In the genomic region with DNA sequence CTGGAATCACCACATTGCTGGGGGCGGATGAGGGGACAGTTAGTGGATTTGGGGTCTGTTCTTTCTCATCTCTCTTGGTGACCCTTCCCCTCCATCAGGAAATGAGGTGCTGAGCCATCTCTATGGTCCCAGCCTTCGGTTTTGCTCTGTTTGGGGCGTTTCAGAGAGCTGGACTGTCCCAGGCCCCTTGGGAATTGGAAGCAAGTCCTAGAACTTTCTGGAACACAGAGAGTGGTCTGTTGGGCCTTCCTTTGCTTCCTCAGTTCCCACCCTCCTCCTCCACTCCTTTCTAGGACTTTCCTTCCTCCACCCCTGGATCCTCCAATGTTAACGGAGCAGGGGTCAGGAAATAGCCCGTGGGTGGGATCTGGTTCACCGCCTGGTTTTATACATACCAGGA, we compare ENCODE assay signal across 23 cellular contexts. TPM values are rescaled to one million over a fixed set of nuclear protein-coding genes. Genes with fewer than 3 reads are reported as not detected.
DNase-seq lines count a peak whose midpoint lies in the region; FAIRE-seq and TF ChIP-seq lines count a peak whose summit lies in the region.
"Had no signal": no experiment of that assay in that cellular context is flagged by ENCODE, and none has a peak within 500 bp of the region (broad histone marks: within the 10 kb centered on the region; RNA-seq: fewer than 3 reads in every experiment).

No MANE protein-coding gene starts in this region.

- TF ChIP-seq POLR2A in H1 (IDR thresholded peaks at IDR 0.05; ENCODE audit: control extremely low read depth in 1 of 2, low read depth in 2 of 2, low read length in 2 of 2) (no peak), spleen (IDR thresholded peaks at IDR 0.05) (no peak)

- CTCF ChIA-PET in H1 (lab: Charles Lee; ENCODE audit: partially characterized antibody) = interaction anchor here (0.6 to 11.2 kb wide), 15 partner anchors 11 to 412 kb away, joined by 3 to 169 read pairs (median 5); a partner anchor contains a TSS

- FAIRE-seq in H1 (lab: Jason Lieb, UNC) = no peak
- FAIRE-seq: HepG2, K562, RCC 7860 had no signal

- POLR2A ChIA-PET in H1 (lab: Charles Lee; ENCODE audit: partially characterized antibody) = interaction anchor here (1.2 to 1.3 kb wide), 3 partner anchors 7 to 16 kb away, joined by 3 read pairs; no protein-coding TSS in a partner anchor

- H3K9me3 Mint-ChIP-seq in activated CD4-positive, alpha-beta T cell treated with anti-CD3 and anti-CD28 coated beads, Interleukin-2, amount 10 ng/mL, durations not matched to agents 24 days and 14 days = no peaks in the 10 kb centered on the region
- H3K9me3 Mint-ChIP-seq: HFFc6 had no signal

- no peak overlapping the region for H4K91ac ChIP-seq in H1 (replicated peaks; ENCODE audit: insufficient read length, low read length)

- no peak overlapping the region for H3K14ac ChIP-seq in H1 (ENCODE audit: insufficient read length)

- H3K23me2 ChIP-seq in H1 (ENCODE audit: low read depth, low read length) = no peaks in the 10 kb centered on the region

- H4K20me1 ChIP-seq in H1 (replicated peaks in 1 of 2; ENCODE audit: control insufficient read depth in 1 of 2, insufficient read depth in 2 of 2, low read length in 2 of 2) = peaks cover 5 to 6% of the 10 kb centered on the region in 2 experiments

- no peak overlapping the region for H4K5ac ChIP-seq in H1 (ENCODE audit: insufficient read length, low read depth, low read length)

- H3K79me1 ChIP-seq in H1 (ENCODE audit: low read depth, low read length) = no peaks in the 10 kb centered on the region; the same call in 1 of the 2 replicates

- no peak for DNase-seq in activated CD4-positive, alpha-beta T cell treated with anti-CD3 and anti-CD28 coated beads, Interleukin-2, amount 10 ng/mL, durations not matched to agents 24 days and 14 days
- no peak for DNase-seq in activated CD4-positive, alpha-beta T cell treated with anti-CD3 and anti-CD28 coated beads for 1 hour
- DNase-seq in GM13976 (ENCODE audit: low spot score) = peak; percentile 16
- no peak for DNase-seq in H1 (ENCODE audit: low read depth in 1 of 2, low spot score in 2 of 2)
- DNase-seq in spleen = peak; percentile 9
- DNase-seq in cortex of kidney (lab: John Stamatoyannopoulos, UW) = no peak
- DNase-seq in SIG-M5 treated with dmso at 0.1 percent for 504 hours (lab: John Stamatoyannopoulos, UW; ENCODE audit: unreplicated experiment) = no peak
- DNase-seq: DMS79, H7, HFFc6, MG63, NCI-H1417, NCI-H1694 treated with DMSO at 0.1 percent for 48 hours, NCI-H2081 treated with DMSO at 0.1 percent for 48 hours, NCI-H2171 treated with DMSO at 0.1 percent for 48 hours, NCI-H524 treated with DMSO at 0.1 percent for 48 hours, OCI-M1 had no signal

- intact Hi-C loops in activated CD4-positive, alpha-beta T cell treated with anti-CD3 and anti-CD28 coated beads, Interleukin-2, amount 10 ng/mL, durations not matched to agents 24 days and 14 days (cut with micrococcal nuclease) = no loop called here
- intact Hi-C loops in spleen (cut with DNase I; ENCODE audit: low total_unique reads) = no loop called here

- H3K4me1 Mint-ChIP-seq in activated CD4-positive, alpha-beta T cell treated with anti-CD3 and anti-CD28 coated beads, Interleukin-2, amount 10 ng/mL, durations not matched to agents 24 days and 14 days = peaks cover 42% of the 10 kb centered on the region

- no peak overlapping the region for H3K56ac ChIP-seq in H1 (replicated peaks; ENCODE audit: insufficient read length, low read depth, low read length)

- H3K9ac ChIP-seq in H1 (replicated peaks in 1 of 4; ENCODE audit: extremely low read depth in 1 of 4, low read depth in 3 of 4, low read length in 3 of 4) = no peak overlapping the region

- in situ Hi-C loops in GM13976 (cut with MboI; ENCODE audit: low sequenced_read_pairs, unreplicated experiment) = loop anchor here (10.0 to 25.0 kb wide), 2 partner anchors 135 to 523 kb away; no protein-coding TSS in a partner anchor

- H3K36me3 ChIP-seq in H1 (ENCODE audit: control insufficient read depth in 2 of 4, insufficient read depth in 4 of 4, low read length in 3 of 4) = peaks cover 0 to 9% (median 3%) of the 10 kb centered on the region in 4 experiments; a peak in 3 of 8 replicates
- peaks cover 0 to 31% (median 0%) of the 10 kb centered on the region in 6 donors for H3K36me3 ChIP-seq in spleen

- 0 out of 7 replicates have a peak, but pooled peaks cover 0 to 3% (median 0%) of the 10 kb centered on the region in 4 experiments for H3K27me3 ChIP-seq in H1 (replicated peaks in 1 of 4; ENCODE audit: control insufficient read depth in 3 of 4, extremely low read depth in 1 of 4, insufficient read depth in 3 of 4, low read length in 3 of 4)
- H3K27me3 ChIP-seq in spleen (replicated peaks in 1 of 7) = no peaks in the 10 kb centered on the region
- H3K27me3 ChIP-seq: MG63 had no signal

- H2AFZ ChIP-seq in H1 (ENCODE audit: low read length) = no peak overlapping the region

- no peak overlapping the region for H2BK12ac ChIP-seq in H1 (ENCODE audit: low read depth, low read length)

- peak overlapping the region; percentile 72; the same call in 1 of the 2 replicates for H4K8ac ChIP-seq in H1 (ENCODE audit: extremely low read depth, insufficient read depth, low read length)

- H2BK15ac ChIP-seq in H1 (ENCODE audit: low read length) = no peak overlapping the region

- TF ChIP-seq CTCF in GM13976 (IDR thresholded peaks at IDR 0.05; ENCODE audit: borderline replicate concordance, control extremely low read depth, extremely low read depth, insufficient read depth, missing control alignments) (no peak), H1 (IDR thresholded peaks at IDR 0.05; ENCODE audit: control extremely low read depth in 1 of 3, insufficient read depth in 1 of 3, low read depth in 1 of 3, low read length in 3 of 3) (no peak), spleen (IDR thresholded peaks at IDR 0.05 in 8 of 11, conservative IDR thresholded peaks at IDR 0.05 in 3 of 11) (no peak)

- H3K4ac ChIP-seq in H1 (replicated peaks; ENCODE audit: insufficient read length, low read depth, low read length) = no peak overlapping the region

- H3K4me1 ChIP-seq in H1 (replicated peaks in 1 of 4; ENCODE audit: control insufficient read depth in 3 of 4, insufficient read depth in 4 of 4, low read length in 3 of 4) = peaks cover 0 to 4% (median 0%) of the 10 kb centered on the region in 4 experiments; a peak in 1 of 7 replicates
- H3K4me1 ChIP-seq in spleen = no peaks in the 10 kb centered on the region

- no peak for TF ChIP-seq RAD21 in H1 (IDR thresholded peaks at IDR 0.05 in 1 of 2, conservative IDR thresholded peaks at IDR 0.05 in 1 of 2; ENCODE audit: low read depth in 2 of 2, low read length in 2 of 2)

- no peak overlapping the region for H3K23ac ChIP-seq in H1 (ENCODE audit: insufficient read length)

- no peaks in the 10 kb centered on the region; a peak in 1 of 4 replicates for H3K79me2 ChIP-seq in H1 (ENCODE audit: control insufficient read depth in 1 of 2, insufficient read depth in 2 of 2, low read length in 2 of 2)

- no peak overlapping the region for H2BK5ac ChIP-seq in H1 (ENCODE audit: low read depth, low read length)

- H3K4me3 Mint-ChIP-seq in activated CD4-positive, alpha-beta T cell treated with anti-CD3 and anti-CD28 coated beads, Interleukin-2, amount 10 ng/mL, durations not matched to agents 24 days and 14 days = no peak overlapping the region
- H3K4me3 Mint-ChIP-seq: HFFc6 had no signal

- H3K27ac ChIP-seq in H1 (ENCODE audit: low read depth, low read length) (no peak overlapping the region), spleen (no peak overlapping the region)
- H3K27ac ChIP-seq: HL-60 had no signal

- H2BK120ac ChIP-seq in H1 (replicated peaks; ENCODE audit: low read depth, low read length) = no peak overlapping the region

- H3K18ac ChIP-seq in H1 (ENCODE audit: extremely low read depth, low read length) = no peak overlapping the region

- H3K27ac Mint-ChIP-seq in activated CD4-positive, alpha-beta T cell treated with anti-CD3 and anti-CD28 coated beads, Interleukin-2, amount 10 ng/mL, durations not matched to agents 24 days and 14 days = peak overlapping the region; percentile 59
- H3K27ac Mint-ChIP-seq: HFFc6 had no signal

- no peak overlapping the region for H3K4me3 ChIP-seq in H1 (ENCODE audit: extremely low read depth in 1 of 4, insufficient read depth in 2 of 4, low read depth in 3 of 4, low read length in 4 of 4)
- H3K4me3 ChIP-seq in spleen = no peak overlapping the region
- H3K4me3 ChIP-seq: K562, MG63 had no signal

- H3K36me3 Mint-ChIP-seq in activated CD4-positive, alpha-beta T cell treated with anti-CD3 and anti-CD28 coated beads, Interleukin-2, amount 10 ng/mL, durations not matched to agents 24 days and 14 days (ENCODE audit: low read depth) = peaks cover 45% of the 10 kb centered on the region

- H3K4me2 ChIP-seq in H1 (ENCODE audit: insufficient read depth in 1 of 2, low read depth in 2 of 2, low read length in 2 of 2) = no peak overlapping the region

- WGBS in H1 (ENCODE audit: extremely low coverage in 1 of 2, insufficient coverage in 1 of 2, insufficient read length in 1 of 2, insufficient replicate concordance in 2 of 2, low coverage in 1 of 2, low lambda C conversion rate in 2 of 2, missing lambda C conversion rate in 1 of 2), 2 experiments = 89% methylated on average over 6 of the region's 6 CpGs; no CpG with 5 or more reads in 1 of the 2 experiments
- 88 to 92% (median 91%) methylated on average over 6 of the region's 6 CpGs for WGBS in spleen, 5 donors

- H2AK5ac ChIP-seq in H1 (ENCODE audit: low read depth, low read length) = no peak overlapping the region

- no peaks in the 10 kb centered on the region for H3K27me3 Mint-ChIP-seq in activated CD4-positive, alpha-beta T cell treated with anti-CD3 and anti-CD28 coated beads, Interleukin-2, amount 10 ng/mL, durations not matched to agents 24 days and 14 days

- no peaks in the 10 kb centered on the region for H3K9me3 ChIP-seq in H1 (ENCODE audit: insufficient read depth in 2 of 2, low read depth in 1 of 2, low read length in 1 of 2)
- H3K9me3 ChIP-seq in spleen = no peaks in the 10 kb centered on the region
- H3K9me3 ChIP-seq: MG63 had no signal

- H2BK20ac ChIP-seq in H1 (ENCODE audit: low read length) = no peak overlapping the region

- no peak for TF ChIP-seq EP300 in H1 (IDR thresholded peaks at IDR 0.05; ENCODE audit: borderline replicate concordance in 1 of 2, low read depth in 2 of 2, low read length in 2 of 2)

RNA-seq across cellular contexts. Expression of a gene that starts 17.0 kb away (rescaled TPM):
- total RNA-seq in activated CD4-positive, alpha-beta T cell treated with anti-CD3 and anti-CD28 coated beads, Interleukin-2, amount 10 ng/mL, durations not matched to agents 24 days and 14 days = 378 and 383 TPM in 2 replicates
- 215 and 228 TPM in 2 replicates for total RNA-seq in H1 (2021; fragmentation: NEBNext Ultra II Directional; extraction: Animal tissue kit (Norgen Biotek cat#: 25700))
- polyA plus RNA-seq in H1 (2011; rRNA removed) = 37.7 and 58.8 TPM in 2 replicates
- 42.1 TPM for polyA plus RNA-seq in H1 (2011; cell fraction: cytosol; rRNA removed)
- 79.0 TPM for polyA plus RNA-seq in H1 (2011; cell fraction: nucleus; rRNA removed)
- 130 to 156 TPM (median 139 TPM) in 4 replicates for polyA plus RNA-seq in H1 (2012, experiment 1 of 2)
- polyA plus RNA-seq in H1 (2012, experiment 2 of 2) = 24.6 TPM
- polyA plus RNA-seq in H1 (2013, experiment 1 of 2) = 102 TPM
- polyA plus RNA-seq in H1 (2013, experiment 2 of 2) = 111 TPM
- 50.6 and 53.5 TPM in 2 replicates for polyA minus RNA-seq in H1 (2011; rRNA and poly(A)+ RNA removed)
- 104 TPM for polyA minus RNA-seq in H1 (2011; cell fraction: cytosol; rRNA and poly(A)+ RNA removed)
- polyA minus RNA-seq in H1 (2011; cell fraction: nucleus; rRNA and poly(A)+ RNA removed) = 131 TPM
- total RNA-seq in spleen = 10 to 100 TPM in 5 of 7 donors, 1 to 10 TPM in 2; 6.3 to 39.2 (median 14.3) TPM
- 10 to 100 TPM in 2 of 3 donors, 1 to 10 TPM in 1; 2.3 to 15.6 (median 12.4) TPM for polyA plus RNA-seq in spleen

RNA-seq across cellular contexts. Expression of a gene that starts 59.3 kb away (rescaled TPM):
- total RNA-seq in activated CD4-positive, alpha-beta T cell treated with anti-CD3 and anti-CD28 coated beads, Interleukin-2, amount 10 ng/mL, durations not matched to agents 24 days and 14 days = 0.24 and 0.63 TPM in 2 replicates
- total RNA-seq in H1 (2021; fragmentation: NEBNext Ultra II Directional; extraction: Animal tissue kit (Norgen Biotek cat#: 25700)) = 0.13 and 0.25 TPM in 2 replicates
- 0.09 and 0.57 TPM in 2 replicates for polyA plus RNA-seq in H1 (2011; rRNA removed)
- 0.32 TPM for polyA plus RNA-seq in H1 (2011; cell fraction: cytosol; rRNA removed)
- polyA plus RNA-seq in H1 (2011; cell fraction: nucleus; rRNA removed) = 0.47 TPM
- polyA plus RNA-seq in H1 (2012, experiment 1 of 2) = 0.16 to 0.46 TPM (median 0.30 TPM) in 4 replicates
- polyA plus RNA-seq in H1 (2012, experiment 2 of 2) = 0.17 TPM
- polyA plus RNA-seq in H1 (2013, experiment 1 of 2) = 0.59 TPM
- 0.28 TPM for polyA plus RNA-seq in H1 (2013, experiment 2 of 2)
- 0.05 and 0.19 TPM in 2 replicates for polyA minus RNA-seq in H1 (2011; rRNA and poly(A)+ RNA removed)
- not detected for polyA minus RNA-seq in H1 (2011; cell fraction: cytosol; rRNA and poly(A)+ RNA removed)
- polyA minus RNA-seq in H1 (2011; cell fraction: nucleus; rRNA and poly(A)+ RNA removed) = not detected
- 1 to 10 TPM in 6 of 7 donors, under 1 TPM in 1; 0.97 to 2.9 (median 1.7) TPM for total RNA-seq in spleen
- polyA plus RNA-seq in spleen = under 1 TPM; 0.38 to 0.56 (median 0.43) TPM
- total RNA-seq: HepG2, HT-29, LHCN-M2 had no signal

Comparison
In these comparisons a context has a peak if more than half of its experiments do, and no peak if none do; other contexts are left out.
1. DNase-seq: peak in GM13976 (single experiment) and spleen (single experiment); none in activated CD4-positive, alpha-beta T cell treated with anti-CD3 and anti-CD28 coated beads, Interleukin-2, amount 10 ng/mL, durations not matched to agents 24 days and 14 days (single experiment), activated CD4-positive, alpha-beta T cell treated with anti-CD3 and anti-CD28 coated beads for 1 hour (single experiment), H1 (0 of 2), cortex of kidney (single experiment) and SIG-M5 treated with dmso at 0.1 percent for 504 hours (single experiment).